ENCODE assay signal across 1 cellular context in the genomic region with DNA sequence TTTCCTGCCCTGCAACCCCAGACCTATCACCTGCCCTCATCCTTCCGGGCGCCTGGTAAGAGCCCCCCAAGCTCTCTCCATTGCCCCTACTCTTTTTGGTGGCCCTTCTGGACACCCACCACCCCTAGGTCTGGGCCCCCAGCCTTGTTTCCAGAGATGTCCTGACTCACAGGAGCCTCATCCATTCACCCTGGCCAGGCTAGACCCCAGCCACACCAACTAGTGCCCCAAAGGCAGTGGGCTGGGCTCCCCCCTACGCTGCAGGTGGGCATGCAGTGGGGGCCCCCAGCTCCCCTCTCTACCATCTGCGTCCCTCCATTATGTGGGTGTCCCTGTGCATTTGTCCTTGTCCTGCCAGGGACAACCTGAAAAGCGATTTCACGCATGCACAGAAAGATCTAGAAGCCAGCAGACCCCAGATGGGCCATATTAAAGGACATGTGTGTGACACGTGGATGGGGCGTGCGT.
TF ChIP-seq lines count a peak whose summit lies in the region.

No MANE protein-coding gene starts in this region.

TF ChIP-seq in SK-N-SH, 30 proteins besides CTCF, POLR2A, EP300 and RAD21 (continued from another document):
- TF ChIP-seq, protein P1, sequence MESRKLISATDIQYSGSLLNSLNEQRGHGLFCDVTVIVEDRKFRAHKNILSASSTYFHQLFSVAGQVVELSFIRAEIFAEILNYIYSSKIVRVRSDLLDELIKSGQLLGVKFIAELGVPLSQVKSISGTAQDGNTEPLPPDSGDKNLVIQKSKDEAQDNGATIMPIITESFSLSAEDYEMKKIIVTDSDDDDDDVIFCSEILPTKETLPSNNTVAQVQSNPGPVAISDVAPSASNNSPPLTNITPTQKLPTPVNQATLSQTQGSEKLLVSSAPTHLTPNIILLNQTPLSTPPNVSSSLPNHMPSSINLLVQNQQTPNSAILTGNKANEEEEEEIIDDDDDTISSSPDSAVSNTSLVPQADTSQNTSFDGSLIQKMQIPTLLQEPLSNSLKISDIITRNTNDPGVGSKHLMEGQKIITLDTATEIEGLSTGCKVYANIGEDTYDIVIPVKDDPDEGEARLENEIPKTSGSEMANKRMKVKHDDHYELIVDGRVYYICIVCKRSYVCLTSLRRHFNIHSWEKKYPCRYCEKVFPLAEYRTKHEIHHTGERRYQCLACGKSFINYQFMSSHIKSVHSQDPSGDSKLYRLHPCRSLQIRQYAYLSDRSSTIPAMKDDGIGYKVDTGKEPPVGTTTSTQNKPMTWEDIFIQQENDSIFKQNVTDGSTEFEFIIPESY (IDR thresholded peaks at IDR 0.05; ENCODE audit: borderline replicate concordance, low read depth) = no peak
